9 cellular contexts compared by ENCODE assay signal in the genomic region with DNA sequence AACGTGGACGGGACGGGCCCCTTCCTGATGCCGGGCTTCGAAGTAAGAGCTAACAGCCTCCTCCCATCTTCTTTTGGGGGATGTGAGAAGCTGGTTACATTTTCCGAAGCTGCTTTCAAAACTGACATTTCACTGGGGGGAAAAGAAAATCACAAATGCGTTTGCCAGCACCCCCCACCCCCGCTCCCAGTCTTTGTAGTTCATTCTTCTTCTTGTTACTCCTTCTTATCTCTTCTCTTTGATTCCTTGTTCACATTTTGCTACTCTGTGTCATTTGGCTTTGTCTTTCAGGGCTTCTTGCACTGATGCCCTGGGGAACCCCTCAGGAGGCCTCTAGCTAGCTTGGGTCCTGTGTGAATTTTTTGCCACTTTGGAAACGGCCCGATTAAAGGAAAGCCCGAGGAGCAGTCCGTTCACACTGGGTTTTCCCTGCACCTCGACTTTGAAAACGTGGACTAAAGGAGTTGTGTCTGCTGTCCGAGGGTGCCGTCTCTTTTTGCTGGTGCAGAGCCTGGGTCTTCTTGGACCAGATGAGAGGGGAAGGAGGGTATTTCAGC. TPM values are rescaled to one million over a fixed set of nuclear protein-coding genes. Genes with fewer than 3 reads are reported as not detected.
A peak's percentile ranks its signal among the peaks of the same experiment; 100 is the strongest.
DNase-seq lines count a peak whose midpoint lies in the region; ATAC-seq, FAIRE-seq and TF ChIP-seq lines count a peak whose summit lies in the region.
"Had no signal": no experiment of that assay in that cellular context is flagged by ENCODE, and none has a peak within 500 bp of the region (broad histone marks: within the 10 kb centered on the region; RNA-seq: fewer than 3 reads in every experiment).

No MANE protein-coding gene starts in this region.

- no peaks in the 10 kb centered on the region for H4K20me1 ChIP-seq in HepG2 (ENCODE audit: insufficient read depth, low read length)

- BruUV-seq in HepG2 (replicated peaks; lab: Mats Ljungman, UMichigan) = TSS peak; percentile 67

- TF ChIP-seq POLR2A in HepG2 (IDR thresholded peaks at IDR 0.05; ENCODE audit: insufficient read depth in 1 of 2, low read depth in 2 of 2, low read length in 2 of 2) = no peak
- TF ChIP-seq POLR2A in testis (IDR thresholded peaks at IDR 0.05) = no peak

- peaks cover 45% of the 10 kb centered on the region for H3K79me2 ChIP-seq in HepG2 (ENCODE audit: insufficient read depth, low read length)

- H3K36me3 ChIP-seq in HepG2 (replicated peaks in 1 of 2; ENCODE audit: control insufficient read depth in 1 of 2, insufficient read depth in 2 of 2, low read length in 2 of 2) = peaks cover 0 to 2% of the 10 kb centered on the region in 2 experiments; a peak in 1 of 5 replicates
- no peaks in the 10 kb centered on the region for H3K36me3 ChIP-seq in testis (ENCODE audit: low read depth, missing control alignments)

- H3K4me2 ChIP-seq in HepG2 (ENCODE audit: low read depth, low read length) = peak overlapping the region; percentile 87

- H3K27me3 ChIP-seq in HepG2 (ENCODE audit: control insufficient read depth in 1 of 2, insufficient read depth in 2 of 2, low read length in 2 of 2) (no peaks in the 10 kb centered on the region), testis (no peaks in the 10 kb centered on the region)

- H2AFZ ChIP-seq in HepG2 (ENCODE audit: low read length) = no peak overlapping the region

- CTCF ChIA-PET in HepG2 (lab: Yijun Ruan, JAX; ENCODE audit: low intra/inter-chr PET ratio, low total read pairs) = no interaction called here

- H3K4me3 ChIP-seq in HepG2 (replicated peaks in 1 of 3; ENCODE audit: insufficient read depth in 1 of 3, low read depth in 2 of 3, low read length in 3 of 3) (peak overlapping the region; percentile 85 to 96 (median 87)), testis (peak overlapping the region; percentile 72 to 78)

- no peak for FAIRE-seq in HepG2 (lab: Jason Lieb, UNC)
- FAIRE-seq: G401.6 had no signal

- H3K9me3 ChIP-seq in HepG2 (ENCODE audit: low read length) = no peaks in the 10 kb centered on the region
- no peaks in the 10 kb centered on the region for H3K9me3 ChIP-seq in testis

- no peak for TF ChIP-seq RAD21 in HepG2 (CRISPR knock-in tag; IDR thresholded peaks at IDR 0.05)

- peak overlapping the region; percentile 60 for H3K27ac ChIP-seq in HepG2 (ENCODE audit: extremely low read length, insufficient read depth, low read length)
- peak overlapping the region; percentile 77 to 90 for H3K27ac ChIP-seq in testis

- in situ Hi-C loops in HepG2 (cut with HindIII; ENCODE audit: extremely low pct_ligation_motif_present, low pct_unique_long_range_greater_than_20kb) = no loop called here

- no peak for TF ChIP-seq EP300 in HepG2 (IDR thresholded peaks at IDR 0.05; ENCODE audit: low read depth in 2 of 2, low read length in 2 of 2)
- no peak for TF ChIP-seq EP300 in HepG2 (CRISPR knock-in tag; IDR thresholded peaks at IDR 0.05; ENCODE audit: borderline replicate concordance)

- peak; percentile 40 to 47 for DNase-seq in activated CD4-positive, alpha-beta T cell treated with anti-CD3 and anti-CD28 coated beads for 4 hours
- no peak for DNase-seq in activated CD4-positive, alpha-beta T cell treated with anti-CD3 and anti-CD28 coated beads for 48 hours
- peak; percentile 54 for DNase-seq in activated naive CD4-positive, alpha-beta T cell treated with anti-CD3 and anti-CD28 coated beads, Interleukin-2, amount 50 U/mL, for 16 hours
- no peak for DNase-seq in HepG2 (ENCODE audit: low spot score)
- DNase-seq in testis = peak; percentile 77

- H3K4me1 ChIP-seq in HepG2 (ENCODE audit: insufficient read depth, low read length) (peaks cover 62% of the 10 kb centered on the region), testis (peaks cover 27% of the 10 kb centered on the region)

- H3K9ac ChIP-seq in HepG2 (ENCODE audit: insufficient read depth, low read depth, low read length) = peak overlapping the region; percentile 82

- POLR2A ChIA-PET in HepG2 (lab: Yijun Ruan, JAX) = interaction anchor here (0.7 to 2.4 kb wide), 3 partner anchors 9 to 37 kb away, joined by 5 to 7 read pairs (median 5); a partner anchor contains a TSS

- intact Hi-C loops in HepG2 (cut with micrococcal nuclease; ENCODE audit: unreplicated experiment) (loop anchor here (10.0 kb wide), 1 partner anchor 52 kb away; a partner anchor contains a TSS), testis (cut with DNase I; ENCODE audit: low total_unique reads) (loop anchor here (10.0 kb wide), 1 partner anchor 52 kb away; a partner anchor contains a TSS)

- 5% methylated on average over 15 of the region's 16 CpGs for WGBS in HepG2 (ENCODE audit: low lambda C conversion rate)
- WGBS in testis, 2 donors = 2 to 4% methylated on average over 16 of the region's 16 CpGs

- ATAC-seq in HepG2 = no peak
- ATAC-seq in GM18873 (IDR thresholded peaks at IDR 0.05; ENCODE audit: low FRiP score, unreplicated experiment) = no peak
- ATAC-seq in HG03521 (IDR thresholded peaks at IDR 0.05; ENCODE audit: unreplicated experiment) = no peak
- no peak for ATAC-seq in GM21390 (IDR thresholded peaks at IDR 0.05; ENCODE audit: unreplicated experiment)

- TF ChIP-seq CTCF in HepG2 (CRISPR knock-in tag; IDR thresholded peaks at IDR 0.05) (no peak), testis (IDR thresholded peaks at IDR 0.05) (no peak)

RNA-seq across cellular contexts. Expression of a gene that starts 1.3 kb away (rescaled TPM):
- total RNA-seq in HepG2 (2016; rRNA removed; fragmentation: Illumina TruSeq; extraction: Trizol) (21.9 and 27.6 TPM in 2 replicates), testis (10 to 100 TPM; 79.5 to 82.4 TPM)
- total RNA-seq in HepG2 (2016; cell fraction: cytosol; rRNA removed; fragmentation: Illumina TruSeq; extraction: Trizol; ENCODE audit: low read depth) = 8.8 and 9.4 TPM in 2 replicates
- 18.6 and 27.9 TPM in 2 replicates for total RNA-seq in HepG2 (2016; cell fraction: insoluble cytoplasmic fraction; rRNA removed; fragmentation: Illumina TruSeq; extraction: Trizol)
- total RNA-seq in HepG2 (2016; cell fraction: membrane; rRNA removed; fragmentation: Illumina TruSeq; extraction: Trizol) = 21.1 and 24.7 TPM in 2 replicates
- total RNA-seq in HepG2 (2016; cell fraction: nucleus; rRNA removed; fragmentation: Illumina TruSeq; extraction: Trizol) = 16.8 and 18.1 TPM in 2 replicates
- polyA plus RNA-seq in HepG2 (2011; rRNA removed) (53.0 and 55.8 TPM in 2 replicates), testis (ENCODE audit: insufficient read depth, low read depth, low replicate concordance) (110 TPM)
- 27.6 and 51.7 TPM in 2 replicates for polyA plus RNA-seq in HepG2 (2011; cell fraction: cytosol; rRNA removed)
- polyA plus RNA-seq in HepG2 (2011; cell fraction: nucleus; rRNA removed) = 83.1 and 120 TPM in 2 replicates
- polyA plus RNA-seq in HepG2 (2012) = 33.4 and 44.2 TPM in 2 replicates
- 12.8 and 12.9 TPM in 2 replicates for polyA plus RNA-seq in HepG2 (2016; cell fraction: cytosol; fragmentation: Illumina TruSeq; extraction: Trizol; ENCODE audit: low read depth)
- 41.9 and 59.7 TPM in 2 replicates for polyA plus RNA-seq in HepG2 (2016; cell fraction: insoluble cytoplasmic fraction; fragmentation: Illumina TruSeq; extraction: Trizol; ENCODE audit: low read depth)
- 29.0 and 31.4 TPM in 2 replicates for polyA plus RNA-seq in HepG2 (2016; cell fraction: membrane; fragmentation: Illumina TruSeq; extraction: Trizol; ENCODE audit: low read depth)
- 54.5 and 65.3 TPM in 2 replicates for polyA plus RNA-seq in HepG2 (2016; cell fraction: nucleus; fragmentation: Illumina TruSeq; extraction: Trizol; ENCODE audit: insufficient read depth, low read depth)
- 34.3 and 76.6 TPM in 2 replicates for polyA minus RNA-seq in HepG2 (2011; rRNA and poly(A)+ RNA removed; ENCODE audit: low replicate concordance)
- 18.8 and 19.0 TPM in 2 replicates for polyA minus RNA-seq in HepG2 (2011; cell fraction: cytosol; rRNA and poly(A)+ RNA removed)
- polyA minus RNA-seq in HepG2 (2011; cell fraction: nucleus; rRNA and poly(A)+ RNA removed) = 16.2 and 20.0 TPM in 2 replicates

RNA-seq across cellular contexts. Expression of a gene that starts 24.4 kb away (rescaled TPM):
- total RNA-seq in HepG2 (2016; rRNA removed; fragmentation: Illumina TruSeq; extraction: Trizol) (not detected in 2 replicates), testis (10 to 100 TPM; 17.4 to 21.0 TPM)
- total RNA-seq in HepG2 (2016; cell fraction: cytosol; rRNA removed; fragmentation: Illumina TruSeq; extraction: Trizol; ENCODE audit: low read depth) = not detected in 2 replicates
- not detected in 2 replicates for total RNA-seq in HepG2 (2016; cell fraction: insoluble cytoplasmic fraction; rRNA removed; fragmentation: Illumina TruSeq; extraction: Trizol)
- 0.37 TPM in 1 of 2 replicates, not detected in the other for total RNA-seq in HepG2 (2016; cell fraction: membrane; rRNA removed; fragmentation: Illumina TruSeq; extraction: Trizol)
- not detected in 2 replicates for total RNA-seq in HepG2 (2016; cell fraction: nucleus; rRNA removed; fragmentation: Illumina TruSeq; extraction: Trizol)
- polyA plus RNA-seq in HepG2 (2011; rRNA removed) (0.10 and 0.11 TPM in 2 replicates), testis (ENCODE audit: insufficient read depth, low read depth, low replicate concordance) (19.3 TPM)
- polyA plus RNA-seq in HepG2 (2011; cell fraction: cytosol; rRNA removed) = 0.09 TPM in 1 of 2 replicates, not detected in the other
- polyA plus RNA-seq in HepG2 (2011; cell fraction: nucleus; rRNA removed) = not detected in 2 replicates
- 0.12 TPM in 1 of 2 replicates, not detected in the other for polyA plus RNA-seq in HepG2 (2012)
- polyA plus RNA-seq in HepG2 (2016; cell fraction: cytosol; fragmentation: Illumina TruSeq; extraction: Trizol; ENCODE audit: low read depth) = not detected in 2 replicates
- not detected in 2 replicates for polyA plus RNA-seq in HepG2 (2016; cell fraction: insoluble cytoplasmic fraction; fragmentation: Illumina TruSeq; extraction: Trizol; ENCODE audit: low read depth)
- 0.14 TPM in 1 of 2 replicates, not detected in the other for polyA plus RNA-seq in HepG2 (2016; cell fraction: membrane; fragmentation: Illumina TruSeq; extraction: Trizol; ENCODE audit: low read depth)
- polyA plus RNA-seq in HepG2 (2016; cell fraction: nucleus; fragmentation: Illumina TruSeq; extraction: Trizol; ENCODE audit: insufficient read depth, low read depth) = not detected in 2 replicates
- polyA minus RNA-seq in HepG2 (2011; rRNA and poly(A)+ RNA removed; ENCODE audit: low replicate concordance) = 0.49 TPM in 1 of 2 replicates, not detected in the other
- not detected in 2 replicates for polyA minus RNA-seq in HepG2 (2011; cell fraction: cytosol; rRNA and poly(A)+ RNA removed)
- not detected in 2 replicates for polyA minus RNA-seq in HepG2 (2011; cell fraction: nucleus; rRNA and poly(A)+ RNA removed)

RNA-seq across cellular contexts. Expression of a gene that starts 36.6 kb away (rescaled TPM):
- total RNA-seq in HepG2 (2016; rRNA removed; fragmentation: Illumina TruSeq; extraction: Trizol) (26.4 and 51.8 TPM in 2 replicates), testis (10 to 100 TPM; 34.0 to 59.3 TPM)
- total RNA-seq in HepG2 (2016; cell fraction: cytosol; rRNA removed; fragmentation: Illumina TruSeq; extraction: Trizol; ENCODE audit: low read depth) = 16.7 and 20.2 TPM in 2 replicates
- total RNA-seq in HepG2 (2016; cell fraction: insoluble cytoplasmic fraction; rRNA removed; fragmentation: Illumina TruSeq; extraction: Trizol) = 27.5 and 55.8 TPM in 2 replicates
- 28.1 and 29.2 TPM in 2 replicates for total RNA-seq in HepG2 (2016; cell fraction: membrane; rRNA removed; fragmentation: Illumina TruSeq; extraction: Trizol)
- total RNA-seq in HepG2 (2016; cell fraction: nucleus; rRNA removed; fragmentation: Illumina TruSeq; extraction: Trizol) = 33.0 and 36.4 TPM in 2 replicates
- polyA plus RNA-seq in HepG2 (2011; rRNA removed) (48.3 and 59.9 TPM in 2 replicates), testis (ENCODE audit: insufficient read depth, low read depth, low replicate concordance) (30.2 TPM)
- polyA plus RNA-seq in HepG2 (2011; cell fraction: cytosol; rRNA removed) = 79.8 and 90.0 TPM in 2 replicates
- 24.7 and 26.9 TPM in 2 replicates for polyA plus RNA-seq in HepG2 (2011; cell fraction: nucleus; rRNA removed)
- 25.8 and 36.4 TPM in 2 replicates for polyA plus RNA-seq in HepG2 (2012)
- 15.9 and 17.5 TPM in 2 replicates for polyA plus RNA-seq in HepG2 (2016; cell fraction: cytosol; fragmentation: Illumina TruSeq; extraction: Trizol; ENCODE audit: low read depth)
- polyA plus RNA-seq in HepG2 (2016; cell fraction: insoluble cytoplasmic fraction; fragmentation: Illumina TruSeq; extraction: Trizol; ENCODE audit: low read depth) = 22.0 and 23.3 TPM in 2 replicates
- 17.1 and 19.3 TPM in 2 replicates for polyA plus RNA-seq in HepG2 (2016; cell fraction: membrane; fragmentation: Illumina TruSeq; extraction: Trizol; ENCODE audit: low read depth)
- polyA plus RNA-seq in HepG2 (2016; cell fraction: nucleus; fragmentation: Illumina TruSeq; extraction: Trizol; ENCODE audit: insufficient read depth, low read depth) = 53.0 and 55.2 TPM in 2 replicates
- 28.9 and 40.3 TPM in 2 replicates for polyA minus RNA-seq in HepG2 (2011; rRNA and poly(A)+ RNA removed; ENCODE audit: low replicate concordance)
- polyA minus RNA-seq in HepG2 (2011; cell fraction: cytosol; rRNA and poly(A)+ RNA removed) = 17.3 and 19.4 TPM in 2 replicates
- 7.7 and 10.1 TPM in 2 replicates for polyA minus RNA-seq in HepG2 (2011; cell fraction: nucleus; rRNA and poly(A)+ RNA removed)

RNA-seq across cellular contexts. Expression of a gene that starts 55.8 kb away (rescaled TPM):
- total RNA-seq in HepG2 (2016; rRNA removed; fragmentation: Illumina TruSeq; extraction: Trizol) (22.7 and 37.3 TPM in 2 replicates), testis (100 to 1,000 TPM in 1 of 2 donors, 10 to 100 TPM in 1; 95.3 to 106 TPM)
- 17.0 and 24.9 TPM in 2 replicates for total RNA-seq in HepG2 (2016; cell fraction: cytosol; rRNA removed; fragmentation: Illumina TruSeq; extraction: Trizol; ENCODE audit: low read depth)
- 18.1 and 40.3 TPM in 2 replicates for total RNA-seq in HepG2 (2016; cell fraction: insoluble cytoplasmic fraction; rRNA removed; fragmentation: Illumina TruSeq; extraction: Trizol)
- 33.8 and 40.6 TPM in 2 replicates for total RNA-seq in HepG2 (2016; cell fraction: membrane; rRNA removed; fragmentation: Illumina TruSeq; extraction: Trizol)
- total RNA-seq in HepG2 (2016; cell fraction: nucleus; rRNA removed; fragmentation: Illumina TruSeq; extraction: Trizol) = 29.4 and 31.8 TPM in 2 replicates
- polyA plus RNA-seq in HepG2 (2011; rRNA removed) (53.2 and 59.7 TPM in 2 replicates), testis (ENCODE audit: insufficient read depth, low read depth, low replicate concordance) (143 TPM)
- 46.3 and 77.8 TPM in 2 replicates for polyA plus RNA-seq in HepG2 (2011; cell fraction: cytosol; rRNA removed)
- 119 and 138 TPM in 2 replicates for polyA plus RNA-seq in HepG2 (2011; cell fraction: nucleus; rRNA removed)
- 23.3 and 34.0 TPM in 2 replicates for polyA plus RNA-seq in HepG2 (2012)
- polyA plus RNA-seq in HepG2 (2016; cell fraction: cytosol; fragmentation: Illumina TruSeq; extraction: Trizol; ENCODE audit: low read depth) = 20.2 and 27.8 TPM in 2 replicates
- 19.3 and 20.0 TPM in 2 replicates for polyA plus RNA-seq in HepG2 (2016; cell fraction: insoluble cytoplasmic fraction; fragmentation: Illumina TruSeq; extraction: Trizol; ENCODE audit: low read depth)
- polyA plus RNA-seq in HepG2 (2016; cell fraction: membrane; fragmentation: Illumina TruSeq; extraction: Trizol; ENCODE audit: low read depth) = 25.6 and 30.0 TPM in 2 replicates
- 55.7 and 57.0 TPM in 2 replicates for polyA plus RNA-seq in HepG2 (2016; cell fraction: nucleus; fragmentation: Illumina TruSeq; extraction: Trizol; ENCODE audit: insufficient read depth, low read depth)
- 50.6 and 120 TPM in 2 replicates for polyA minus RNA-seq in HepG2 (2011; rRNA and poly(A)+ RNA removed; ENCODE audit: low replicate concordance)
- polyA minus RNA-seq in HepG2 (2011; cell fraction: cytosol; rRNA and poly(A)+ RNA removed) = 34.1 and 39.4 TPM in 2 replicates
- 26.1 and 28.1 TPM in 2 replicates for polyA minus RNA-seq in HepG2 (2011; cell fraction: nucleus; rRNA and poly(A)+ RNA removed)

RNA-seq across cellular contexts. Expression of a gene that starts 56.0 kb away (rescaled TPM):
- 25.6 and 33.8 TPM in 2 replicates for total RNA-seq in HepG2 (2016; rRNA removed; fragmentation: Illumina TruSeq; extraction: Trizol)
- total RNA-seq in HepG2 (2016; cell fraction: cytosol; rRNA removed; fragmentation: Illumina TruSeq; extraction: Trizol; ENCODE audit: low read depth) = 5.7 and 6.8 TPM in 2 replicates
- total RNA-seq in HepG2 (2016; cell fraction: insoluble cytoplasmic fraction; rRNA removed; fragmentation: Illumina TruSeq; extraction: Trizol) = 21.9 and 35.0 TPM in 2 replicates
- total RNA-seq in HepG2 (2016; cell fraction: membrane; rRNA removed; fragmentation: Illumina TruSeq; extraction: Trizol) = 17.3 and 19.4 TPM in 2 replicates
- total RNA-seq in HepG2 (2016; cell fraction: nucleus; rRNA removed; fragmentation: Illumina TruSeq; extraction: Trizol) = 14.3 and 19.7 TPM in 2 replicates
- 7.0 and 7.1 TPM in 2 replicates for polyA plus RNA-seq in HepG2 (2011; rRNA removed)
- polyA plus RNA-seq in HepG2 (2011; cell fraction: cytosol; rRNA removed) = 6.4 and 7.7 TPM in 2 replicates
- 6.8 and 6.9 TPM in 2 replicates for polyA plus RNA-seq in HepG2 (2011; cell fraction: nucleus; rRNA removed)
- polyA plus RNA-seq in HepG2 (2012) = 11.2 and 12.5 TPM in 2 replicates
- polyA plus RNA-seq in HepG2 (2016; cell fraction: cytosol; fragmentation: Illumina TruSeq; extraction: Trizol; ENCODE audit: low read depth) = 4.1 and 4.4 TPM in 2 replicates
- 17.0 and 19.4 TPM in 2 replicates for polyA plus RNA-seq in HepG2 (2016; cell fraction: insoluble cytoplasmic fraction; fragmentation: Illumina TruSeq; extraction: Trizol; ENCODE audit: low read depth)
- 9.5 and 10.3 TPM in 2 replicates for polyA plus RNA-seq in HepG2 (2016; cell fraction: membrane; fragmentation: Illumina TruSeq; extraction: Trizol; ENCODE audit: low read depth)
- 18.8 and 25.6 TPM in 2 replicates for polyA plus RNA-seq in HepG2 (2016; cell fraction: nucleus; fragmentation: Illumina TruSeq; extraction: Trizol; ENCODE audit: insufficient read depth, low read depth)
- 7.1 and 11.2 TPM in 2 replicates for polyA minus RNA-seq in HepG2 (2011; rRNA and poly(A)+ RNA removed; ENCODE audit: low replicate concordance)
- 7.9 and 8.4 TPM in 2 replicates for polyA minus RNA-seq in HepG2 (2011; cell fraction: cytosol; rRNA and poly(A)+ RNA removed)
- polyA minus RNA-seq in HepG2 (2011; cell fraction: nucleus; rRNA and poly(A)+ RNA removed) = 5.7 and 5.8 TPM in 2 replicates
- total RNA-seq in testis = 10 to 100 TPM; 40.9 to 45.7 TPM
- 20.2 TPM for polyA plus RNA-seq in testis (ENCODE audit: insufficient read depth, low read depth, low replicate concordance)

Comparison
In these comparisons a context has a peak if more than half of its experiments do, and no peak if none do; other contexts are left out.
1. DNase-seq: peak in activated CD4-positive, alpha-beta T cell treated with anti-CD3 and anti-CD28 coated beads for 4 hours (2 of 2), activated naive CD4-positive, alpha-beta T cell treated with anti-CD3 and anti-CD28 coated beads, Interleukin-2, amount 50 U/mL, for 16 hours (single experiment) and testis (single experiment); none in activated CD4-positive, alpha-beta T cell treated with anti-CD3 and anti-CD28 coated beads for 48 hours (single experiment) and HepG2 (single experiment).
2. RNA of a gene that starts 24.4 kb away (total RNA-seq): 17.4 to 21.0 TPM in testis; 0.37 TPM in HepG2; every median in the first group is over 10 times any median in the second.